23 cellular contexts compared by ENCODE assay signal in the genomic region with DNA sequence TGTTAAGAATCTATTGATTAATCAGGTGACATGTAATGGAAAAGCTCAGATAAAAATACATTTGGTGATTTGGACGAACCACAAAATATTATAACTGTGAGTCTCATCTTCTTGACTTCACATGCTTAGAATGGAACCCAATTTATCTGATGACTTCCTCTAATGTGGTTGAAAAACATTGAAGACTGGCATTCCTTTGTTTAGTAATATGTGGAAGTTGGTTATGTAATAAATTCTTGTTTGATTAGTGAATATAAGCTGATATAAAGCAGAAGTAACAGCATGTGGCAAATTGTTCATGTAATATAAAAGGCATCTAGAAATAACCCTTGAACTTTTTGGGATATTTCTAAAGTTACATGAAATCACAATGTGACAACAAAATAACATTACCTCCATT. TPM values are rescaled to one million over a fixed set of nuclear protein-coding genes. Genes with fewer than 3 reads are reported as not detected.
DNase-seq lines count a peak whose midpoint lies in the region; ATAC-seq and TF ChIP-seq lines count a peak whose summit lies in the region.
"Had no signal": no experiment of that assay in that cellular context is flagged by ENCODE, and none has a peak within 500 bp of the region (broad histone marks: within the 10 kb centered on the region; RNA-seq: fewer than 3 reads in every experiment).

No MANE protein-coding gene starts in this region.

- H4K20me1 ChIP-seq in MM.1S (ENCODE audit: insufficient read depth, low read length): no peaks in the 10 kb centered on the region

- no peaks in the 10 kb centered on the region for H3K79me2 ChIP-seq in MM.1S (ENCODE audit: low read length)

- DNase-seq in A172 (ENCODE audit: low spot score) (peak; percentile 45), GM04504 (ENCODE audit: low read depth) (peak; percentile 46), RKO (ENCODE audit: low spot score) (peak; percentile 6), fibroblast of mammary gland (ENCODE audit: low read depth) (peak; percentile 69), GM13977 (ENCODE audit: low spot score) (no peak), COLO829 (ENCODE audit: low spot score) (no peak), MM.1S (no peak)
- DNase-seq: activated CD4-positive, alpha-beta T cell treated with anti-CD3 and anti-CD28 coated beads, Interleukin-2, amount 50 U/mL, for 1 hour; activated T-cell treated with anti-CD3 and anti-CD28 coated beads, Interleukin-2, amount 50 U/mL, for 72 hours; dermis blood vessel endothelial cell; DMS 273 treated with DMSO at 0.1 percent for 48 hours; mesendoderm; NCI-H1930; NCI-H69; right lobe of liver; stimulated activated CD4-positive, alpha-beta T cell treated with anti-CD3 and anti-CD28 coated beads, Interleukin-4, amount 100 ng/mL, for 1 hour; T1000; upper lobe of left lung had no signal

- no peak for ATAC-seq in esophagus mucosa
- ATAC-seq: A549; activated T-cell treated with anti-CD3 and anti-CD28 coated beads, Interleukin-2, amount 50 U/mL, for 72 hours; HCT116; right lobe of liver had no signal

- in situ Hi-C loops in GM13977 (cut with MboI; ENCODE audit: low pct_unique_long_range_greater_than_20kb, low sequenced_read_pairs, unreplicated experiment): no loop called here

- H3K27ac ChIP-seq in MM.1S (ENCODE audit: low read length): no peak overlapping the region
- H3K27ac ChIP-seq: A549, right lobe of liver, upper lobe of left lung had no signal

- no peaks in the 10 kb centered on the region for H3K9me3 ChIP-seq in MM.1S (replicated peaks; ENCODE audit: insufficient read depth, low read length)
- H3K9me3 ChIP-seq: A549, right lobe of liver, upper lobe of left lung had no signal

- H3K9me2 ChIP-seq in MM.1S (replicated peaks; ENCODE audit: insufficient read depth, low read length): no peaks in the 10 kb centered on the region

- H3K4me1 ChIP-seq in MM.1S (ENCODE audit: low read length): no peaks in the 10 kb centered on the region
- H3K4me1 ChIP-seq: A549, upper lobe of left lung had no signal

- TF ChIP-seq CTCF in fibroblast of mammary gland (conservative IDR thresholded peaks at IDR 0.05; ENCODE audit: control insufficient read depth, insufficient read depth, low read depth, low read length): no peak
- no peak for TF ChIP-seq CTCF in GM13977 (IDR thresholded peaks at IDR 0.05; ENCODE audit: extremely low read depth, insufficient read depth, missing control alignments)
- no peak for TF ChIP-seq CTCF in MM.1S (IDR thresholded peaks at IDR 0.05; ENCODE audit: low read length)

- no peak overlapping the region for H3K9ac ChIP-seq in MM.1S (ENCODE audit: low read length)

- H3K4me2 ChIP-seq in MM.1S (ENCODE audit: low read depth, low read length): no peak overlapping the region
- H3K4me2 ChIP-seq: A549 had no signal

- H3F3A ChIP-seq in MM.1S (ENCODE audit: insufficient read depth, low read length): no peaks in the 10 kb centered on the region

- H3K27me3 ChIP-seq in MM.1S (replicated peaks; ENCODE audit: insufficient read depth, low read length): no peaks in the 10 kb centered on the region
- H3K27me3 ChIP-seq: right lobe of liver, upper lobe of left lung had no signal

- H3K4me3 ChIP-seq in fibroblast of mammary gland (ENCODE audit: control insufficient read depth, low read depth, low read length): no peak overlapping the region
- no peak overlapping the region for H3K4me3 ChIP-seq in MM.1S (ENCODE audit: low read length)
- H3K4me3 ChIP-seq: A549, right lobe of liver, upper lobe of left lung had no signal

- no peak overlapping the region for H2AFZ ChIP-seq in MM.1S (ENCODE audit: low read length)

- H3K36me3 ChIP-seq in MM.1S (replicated peaks; ENCODE audit: insufficient read depth, low read length): no peaks in the 10 kb centered on the region
- H3K36me3 ChIP-seq: right lobe of liver, upper lobe of left lung had no signal

RNA-seq across cellular contexts. Expression of a gene that starts 9.7 kb away (rescaled TPM):
- total RNA-seq in A172 (2014; rRNA removed; shearing (Covaris generic)): not detected in 2 replicates
- total RNA-seq in esophagus mucosa: not detected
- total RNA-seq: activated T-cell treated with anti-CD3 and anti-CD28 coated beads, Interleukin-2, amount 50 U/mL, for 72 hours; dermis blood vessel endothelial cell; frontal cortex; right lobe of liver; RPMI7951; upper lobe of left lung had no signal

RNA-seq across cellular contexts. Expression of a gene that starts 42.5 kb away (rescaled TPM):
- total RNA-seq in A172 (2014; rRNA removed; shearing (Covaris generic)): 55.6 and 56.5 TPM in 2 replicates
- 32.8 TPM for total RNA-seq in esophagus mucosa

RNA-seq across cellular contexts. Expression of a gene that starts 42.9 kb away (rescaled TPM):
- total RNA-seq in A172 (2014; rRNA removed; shearing (Covaris generic)): 17.9 and 18.1 TPM in 2 replicates
- 21.6 TPM for total RNA-seq in esophagus mucosa

Comparison
In these comparisons a context has a peak if more than half of its experiments do, and no peak if none do; other contexts are left out.
1. DNase-seq: peak in A172 (single experiment), GM04504 (single experiment), RKO (single experiment) and fibroblast of mammary gland (single experiment); none in GM13977 (single experiment), COLO829 (single experiment) and MM.1S (single experiment).